14 cellular contexts compared by ENCODE assay signal in the genomic region with DNA sequence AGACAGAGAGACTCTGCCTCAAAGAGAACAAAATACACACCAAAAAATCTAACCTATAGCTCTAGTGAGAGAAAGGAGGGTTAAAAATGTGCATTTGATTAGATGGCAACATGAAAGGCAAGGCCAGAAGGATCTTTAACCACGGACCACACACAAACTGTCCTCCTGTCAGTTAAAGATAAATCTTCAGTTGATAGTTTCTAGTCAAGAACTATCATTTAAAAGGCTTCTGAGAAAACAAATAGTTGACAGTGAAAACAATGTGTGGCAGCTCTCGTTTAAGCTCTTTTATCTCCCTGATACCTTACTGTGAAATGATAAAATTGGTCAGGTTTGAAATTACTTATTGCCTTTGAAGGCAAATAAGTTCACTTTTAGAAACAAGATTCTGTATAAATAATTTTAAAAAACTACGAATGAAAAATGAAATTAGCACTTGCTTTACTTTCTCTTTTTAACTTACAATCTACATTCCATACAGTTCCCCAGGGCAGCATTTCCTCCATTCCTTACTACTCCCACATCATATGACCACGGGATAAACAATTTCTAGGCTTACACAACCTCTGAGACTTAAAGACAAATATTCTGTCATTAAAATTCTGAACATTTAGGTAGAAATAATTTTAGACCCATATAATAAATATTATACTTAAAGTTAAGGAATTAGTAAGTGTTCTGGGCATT.
DNase-seq lines count a peak whose midpoint lies in the region; ATAC-seq, FAIRE-seq and TF ChIP-seq lines count a peak whose summit lies in the region.
"Had no signal": no experiment of that assay in that cellular context is flagged by ENCODE, and none has a peak within 500 bp of the region (broad histone marks: within the 10 kb centered on the region; RNA-seq: fewer than 3 reads in every experiment).

No MANE protein-coding gene starts in this region.

- no peaks in the 10 kb centered on the region for H3K27me3 ChIP-seq in esophagus muscularis mucosa
- H3K27me3 ChIP-seq in osteoblast (ENCODE audit: insufficient read depth, low read length): no peaks in the 10 kb centered on the region
- H3K27me3 ChIP-seq: upper lobe of left lung had no signal

- H3K4me1 ChIP-seq in esophagus muscularis mucosa (peaks cover 7 to 76% (median 68%) of the 10 kb centered on the region in 4 donors), osteoblast (ENCODE audit: insufficient read depth, low read length) (peaks cover 27% of the 10 kb centered on the region)
- H3K4me1 ChIP-seq: parathyroid adenoma had no signal

- H3K4me3 ChIP-seq in AG10803 (ENCODE audit: low read length): no peak overlapping the region
- H3K4me3 ChIP-seq in esophagus muscularis mucosa: no peak overlapping the region
- H3K4me3 ChIP-seq in osteoblast (ENCODE audit: insufficient read depth, low read length): no peak overlapping the region
- H3K4me3 ChIP-seq: upper lobe of left lung had no signal

- no peaks in the 10 kb centered on the region for H3K9me3 Mint-ChIP-seq in activated naive CD8-positive, alpha-beta T cell treated with anti-CD3 and anti-CD28 coated beads for 36 hours
- H3K9me3 Mint-ChIP-seq: activated T-helper 2 cell treated with anti-CD3 and anti-CD28 coated beads, Interferon-gamma antibody, Interleukin-2, Interleukin-4, amounts not matched to agents 10 μg/mL and 5 μg/mL and 100 μg/mL, durations not matched to agents 14 hours and 24 hours and 36 hours; CD4-positive, alpha-beta T cell had no signal

- no peaks in the 10 kb centered on the region for H3K36me3 Mint-ChIP-seq in activated naive CD8-positive, alpha-beta T cell treated with anti-CD3 and anti-CD28 coated beads for 36 hours

- H3K4me2 ChIP-seq in osteoblast (ENCODE audit: insufficient read depth, low read length): peak overlapping the region; percentile 66

- peaks cover 37% of the 10 kb centered on the region for H3K79me2 ChIP-seq in osteoblast (ENCODE audit: insufficient read depth, low read length)
- H3K79me2 ChIP-seq: parathyroid adenoma had no signal

- in situ Hi-C loops in SK-MEL-5 (cut with HindIII; ENCODE audit: low pct_unique_long_range_greater_than_20kb, low sequenced_read_pairs): no loop called here

- peaks cover 9 to 86% (median 59%) of the 10 kb centered on the region in 4 donors for H3K36me3 ChIP-seq in esophagus muscularis mucosa
- H3K36me3 ChIP-seq in osteoblast (ENCODE audit: insufficient read depth, low read length): peaks cover 83% of the 10 kb centered on the region

- FAIRE-seq in H54 (lab: Jason Lieb, UNC): no peak

- H2AFZ ChIP-seq in osteoblast (ENCODE audit: low read length): no peak overlapping the region
- H2AFZ ChIP-seq: parathyroid adenoma had no signal

- H3K4me3 Mint-ChIP-seq in activated naive CD8-positive, alpha-beta T cell treated with anti-CD3 and anti-CD28 coated beads for 36 hours: no peak overlapping the region
- H3K4me3 Mint-ChIP-seq: CD4-positive, alpha-beta T cell had no signal

- H3K27ac Mint-ChIP-seq in activated naive CD8-positive, alpha-beta T cell treated with anti-CD3 and anti-CD28 coated beads for 36 hours: no peak overlapping the region
- H3K27ac Mint-ChIP-seq: activated T-helper 2 cell treated with anti-CD3 and anti-CD28 coated beads, Interferon-gamma antibody, Interleukin-2, Interleukin-4, amounts not matched to agents 10 μg/mL and 5 μg/mL and 100 μg/mL, durations not matched to agents 14 hours and 24 hours and 36 hours; CD4-positive, alpha-beta T cell had no signal

- no peaks in the 10 kb centered on the region for H3K27me3 Mint-ChIP-seq in activated naive CD8-positive, alpha-beta T cell treated with anti-CD3 and anti-CD28 coated beads for 36 hours
- H3K27me3 Mint-ChIP-seq: CD4-positive, alpha-beta T cell had no signal

- TF ChIP-seq CTCF in AG10803 (conservative IDR thresholded peaks at IDR 0.05; ENCODE audit: low read length) (no peak), esophagus muscularis mucosa (IDR thresholded peaks at IDR 0.05) (no peak), osteoblast (IDR thresholded peaks at IDR 0.05; ENCODE audit: extremely low read depth, low read depth, low read length) (no peak)

- WGBS in esophagus muscularis mucosa: 36% methylated on average over 4 of the region's 4 CpGs

- ATAC-seq in GM21619 (IDR thresholded peaks at IDR 0.05; ENCODE audit: unreplicated experiment) (no peak), HG02938 (IDR thresholded peaks at IDR 0.05; ENCODE audit: unreplicated experiment) (no peak)

- H3K27ac ChIP-seq in esophagus muscularis mucosa (replicated peaks in 1 of 4) (peak overlapping the region; percentile 29 to 62 (median 54)), osteoblast (ENCODE audit: low read depth, low read length) (peak overlapping the region; percentile 71)
- H3K27ac ChIP-seq: parathyroid adenoma, WERI-Rb-1 had no signal

- H3K9me3 ChIP-seq in esophagus muscularis mucosa (no peaks in the 10 kb centered on the region), osteoblast (ENCODE audit: low read depth, low read length) (no peaks in the 10 kb centered on the region)
- H3K9me3 ChIP-seq: upper lobe of left lung had no signal

- TF ChIP-seq EP300 in esophagus muscularis mucosa (IDR thresholded peaks at IDR 0.05): no peak

- intact Hi-C loops in esophagus muscularis mucosa (cut with DNase I): no loop called here

- no peak for TF ChIP-seq POLR2A in esophagus muscularis mucosa (IDR thresholded peaks at IDR 0.05; ENCODE audit: low read depth)
- no peak for TF ChIP-seq POLR2A in H54 (IDR thresholded peaks at IDR 0.05; ENCODE audit: low read depth, low read length)

- H3K4me1 Mint-ChIP-seq in activated naive CD8-positive, alpha-beta T cell treated with anti-CD3 and anti-CD28 coated beads for 36 hours: no peaks in the 10 kb centered on the region

- H4K20me1 ChIP-seq in osteoblast (ENCODE audit: insufficient read depth, low read length): no peaks in the 10 kb centered on the region

- DNase-seq in AG10803 (ENCODE audit: low read depth) (peak; percentile 79), SK-MEL-5 (ENCODE audit: low read depth, low spot score) (peak; percentile 30), esophagus muscularis mucosa (ENCODE audit: extremely low spot score) (no peak), osteoblast (ENCODE audit: insufficient read length, low spot score, missing footprints) (peak; percentile 48), H54 (ENCODE audit: insufficient read length, low spot score) (no peak)
- DNase-seq in activated naive CD8-positive, alpha-beta T cell treated with anti-CD3 and anti-CD28 coated beads for 36 hours: no peak
- DNase-seq: CD4-positive, alpha-beta T cell; NCI-H146; upper lobe of left lung; WERI-Rb-1 had no signal

Comparison
In these comparisons a context has a peak if more than half of its experiments do, and no peak if none do; other contexts are left out.
1. DNase-seq: peak in AG10803 (single experiment), SK-MEL-5 (single experiment) and osteoblast (single experiment); none in esophagus muscularis mucosa (single experiment), H54 (single experiment) and activated naive CD8-positive, alpha-beta T cell treated with anti-CD3 and anti-CD28 coated beads for 36 hours (single experiment).